ENCODE assay signal across 1 cellular context in genomic region chr12:13436696-13437391, GRCh38.
TF ChIP-seq lines count a peak whose summit lies in the region.

No MANE protein-coding gene starts in this region.

TF ChIP-seq in HEK293, 187 proteins besides CTCF, POLR2A, EP300 and RAD21 (continued from another document):
- TF ChIP-seq ZFP69B (tag by site-specific recombination; IDR thresholded peaks at IDR 0.05) (peak; percentile 46; the same call in 1 of the 2 replicates), ZNF785 (tag by site-specific recombination; IDR thresholded peaks at IDR 0.05) (no peak), KLF9 (tag by site-specific recombination; IDR thresholded peaks at IDR 0.05; ENCODE audit: low read depth) (no peak), ZNF76 (tag by site-specific recombination; IDR thresholded peaks at IDR 0.05; ENCODE audit: borderline replicate concordance, low read depth) (0 out of 2 replicates have a peak, but pooled peaks have one; percentile 46), ZNF629 (tag by site-specific recombination; IDR thresholded peaks at IDR 0.05) (peak; percentile 84), ZBTB17 (tag by site-specific recombination; IDR thresholded peaks at IDR 0.05) (peak; percentile 77), ZNF529 (tag by site-specific recombination; IDR thresholded peaks at IDR 0.05; ENCODE audit: insufficient replicate concordance) (no peak), TCF7L2 (IDR thresholded peaks at IDR 0.05; ENCODE audit: borderline replicate concordance, low read depth, low read length) (no peak), ZNF341 (tag by site-specific recombination; IDR thresholded peaks at IDR 0.05; ENCODE audit: low read depth) (no peak), EGR2 (tag by site-specific recombination; IDR thresholded peaks at IDR 0.05; ENCODE audit: low read depth) (no peak), WT1 (tag by site-specific recombination; IDR thresholded peaks at IDR 0.05) (no peak), ZBTB20 (tag by site-specific recombination; IDR thresholded peaks at IDR 0.05) (no peak), ZNF335 (tag by site-specific recombination; conservative IDR thresholded peaks at IDR 0.05) (no peak), TRIM28 (IDR thresholded peaks at IDR 0.05; ENCODE audit: borderline replicate concordance, low read length) (peak; percentile 75), GLIS2 (tag by site-specific recombination; IDR thresholded peaks at IDR 0.05) (peak; percentile 63; the same call in 1 of the 2 replicates), ZIC2 (tag by site-specific recombination; IDR thresholded peaks at IDR 0.05) (peak; percentile 64), ZNF248 (tag by site-specific recombination; IDR thresholded peaks at IDR 0.05) (no peak), ZNF121 (tag by site-specific recombination; IDR thresholded peaks at IDR 0.05) (no peak), ZNF362 (tag by site-specific recombination; IDR thresholded peaks at IDR 0.05) (no peak), ZNF600 (tag by site-specific recombination; IDR thresholded peaks at IDR 0.05) (peak; percentile 90), KLF8 (tag by site-specific recombination; IDR thresholded peaks at IDR 0.05) (peak; percentile 83), SCRT2 (tag by site-specific recombination; IDR thresholded peaks at IDR 0.05) (no peak), ZNF521 (tag by site-specific recombination; IDR thresholded peaks at IDR 0.05) (no peak), ZFP37 (tag by site-specific recombination; IDR thresholded peaks at IDR 0.05) (peak; percentile 65; the same call in 1 of the 2 replicates), ZNF169 (tag by site-specific recombination; IDR thresholded peaks at IDR 0.05) (no peak), ZNF692 (tag by site-specific recombination; IDR thresholded peaks at IDR 0.05) (peak; percentile 77), ZNF623 (tag by site-specific recombination; IDR thresholded peaks at IDR 0.05) (no peak), ZXDB (tag by site-specific recombination; IDR thresholded peaks at IDR 0.05) (0 out of 2 replicates have a peak, but pooled peaks have one; percentile 34), ZNF645 (tag by site-specific recombination; IDR thresholded peaks at IDR 0.05) (no peak), ZNF48 (tag by site-specific recombination; IDR thresholded peaks at IDR 0.05) (no peak), ZBTB10 (tag by site-specific recombination; IDR thresholded peaks at IDR 0.05) (0 out of 2 replicates have a peak, but pooled peaks have one; percentile 14), ZNF518A (tag by site-specific recombination; conservative IDR thresholded peaks at IDR 0.05; ENCODE audit: low read depth) (no peak; the same call in none of the 2 replicates), ZNF239 (tag by site-specific recombination; IDR thresholded peaks at IDR 0.05) (no peak), INSM2 (tag by site-specific recombination; IDR thresholded peaks at IDR 0.05) (peak; percentile 78), ZNF510 (tag by site-specific recombination; IDR thresholded peaks at IDR 0.05; ENCODE audit: insufficient replicate concordance) (no peak), SALL2 (tag by site-specific recombination; IDR thresholded peaks at IDR 0.05; ENCODE audit: borderline replicate concordance) (no peak), GLIS1 (tag by site-specific recombination; IDR thresholded peaks at IDR 0.05) (peak; percentile 76), ZNF423 (tag by site-specific recombination; IDR thresholded peaks at IDR 0.05) (no peak), ZNF548 (tag by site-specific recombination; IDR thresholded peaks at IDR 0.05) (no peak), ZNF324 (tag by site-specific recombination; IDR thresholded peaks at IDR 0.05) (peak; percentile 89), ZNF621 (tag by site-specific recombination; IDR thresholded peaks at IDR 0.05) (no peak)
- TF ChIP-seq, protein P1, sequence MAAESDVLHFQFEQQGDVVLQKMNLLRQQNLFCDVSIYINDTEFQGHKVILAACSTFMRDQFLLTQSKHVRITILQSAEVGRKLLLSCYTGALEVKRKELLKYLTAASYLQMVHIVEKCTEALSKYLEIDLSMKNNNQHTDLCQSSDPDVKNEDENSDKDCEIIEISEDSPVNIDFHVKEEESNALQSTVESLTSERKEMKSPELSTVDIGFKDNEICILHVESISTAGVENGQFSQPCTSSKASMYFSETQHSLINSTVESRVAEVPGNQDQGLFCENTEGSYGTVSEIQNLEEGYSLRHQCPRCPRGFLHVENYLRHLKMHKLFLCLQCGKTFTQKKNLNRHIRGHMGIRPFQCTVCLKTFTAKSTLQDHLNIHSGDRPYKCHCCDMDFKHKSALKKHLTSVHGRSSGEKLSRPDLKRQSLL (tag by site-specific recombination; IDR thresholded peaks at IDR 0.05) = no peak
- TF ChIP-seq, protein P2, sequence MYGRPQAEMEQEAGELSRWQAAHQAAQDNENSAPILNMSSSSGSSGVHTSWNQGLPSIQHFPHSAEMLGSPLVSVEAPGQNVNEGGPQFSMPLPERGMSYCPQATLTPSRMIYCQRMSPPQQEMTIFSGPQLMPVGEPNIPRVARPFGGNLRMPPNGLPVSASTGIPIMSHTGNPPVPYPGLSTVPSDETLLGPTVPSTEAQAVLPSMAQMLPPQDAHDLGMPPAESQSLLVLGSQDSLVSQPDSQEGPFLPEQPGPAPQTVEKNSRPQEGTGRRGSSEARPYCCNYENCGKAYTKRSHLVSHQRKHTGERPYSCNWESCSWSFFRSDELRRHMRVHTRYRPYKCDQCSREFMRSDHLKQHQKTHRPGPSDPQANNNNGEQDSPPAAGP (tag by site-specific recombination; IDR thresholded peaks at IDR 0.05) = peak; percentile 87
